8 cellular contexts compared by ENCODE assay signal in the genomic region with DNA sequence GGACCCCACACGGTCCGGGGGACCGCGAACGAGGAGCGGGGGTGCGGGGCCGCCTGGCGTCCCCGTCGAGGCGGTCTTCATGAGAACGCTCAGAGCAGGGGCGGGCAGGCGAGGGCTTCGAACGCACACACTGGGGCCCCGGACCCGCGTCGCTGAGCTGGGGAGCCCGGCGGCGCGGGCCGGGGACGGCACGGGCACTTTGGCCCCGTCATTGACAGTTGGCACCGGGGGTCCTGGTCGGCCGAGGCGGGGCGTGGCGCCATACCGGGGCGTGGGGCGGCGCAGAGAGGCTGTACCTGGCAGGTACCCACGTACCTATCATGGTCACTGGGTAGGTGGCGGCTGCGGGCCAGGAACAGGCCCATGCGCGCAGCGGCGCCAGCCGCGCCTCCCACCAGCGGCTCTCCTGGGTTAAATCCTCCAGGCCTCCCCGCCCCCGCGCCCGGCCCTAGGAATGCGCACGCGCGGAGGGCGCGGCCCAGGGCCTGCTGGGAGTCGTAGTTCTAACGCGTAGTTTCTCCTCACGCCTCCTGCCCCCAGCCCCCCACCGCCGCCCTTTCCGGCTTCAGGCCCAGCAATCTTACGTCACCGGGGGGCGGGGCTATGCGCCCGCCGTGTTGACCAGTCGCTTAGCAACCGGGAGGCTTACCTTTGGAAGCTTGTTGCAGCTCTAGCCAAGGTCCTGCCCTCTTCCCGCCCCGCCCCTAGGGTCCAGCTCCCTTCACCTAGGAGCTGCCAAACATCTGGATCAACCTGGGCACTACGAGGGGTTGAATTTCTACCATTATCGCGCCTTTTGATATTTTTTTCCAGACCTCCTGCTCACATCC. TPM values are rescaled to one million over a fixed set of nuclear protein-coding genes. Genes with fewer than 3 reads are reported as not detected.
DNase-seq lines count a peak whose midpoint lies in the region; FAIRE-seq and TF ChIP-seq lines count a peak whose summit lies in the region.

Gene PACRG, plus strand, starts transcription at position 628 of the 830 bp plus-strand sequence.
Gene PRKN, minus strand, starts transcription at position 420 of the 830 bp plus-strand sequence.

- no peaks in the 10 kb centered on the region for H3K9me3 Mint-ChIP-seq in activated naive CD4-positive, alpha-beta T cell treated with anti-CD3 and anti-CD28 coated beads, Interleukin-2, amount 50 U/mL, for 24 hours

- peak within 1 kb of the TSS; percentile 92 for H3K27ac Mint-ChIP-seq in activated naive CD4-positive, alpha-beta T cell treated with anti-CD3 and anti-CD28 coated beads, Interleukin-2, amount 50 U/mL, for 24 hours

- TF ChIP-seq CTCF in neutrophil (IDR thresholded peaks at IDR 0.05): no peak

- H3K27me3 ChIP-seq in neutrophil (peaks cover 34% of the 10 kb centered on the region), subcutaneous abdominal adipose tissue (ENCODE audit: control insufficient read depth in 5 of 5, insufficient read depth in 4 of 5, low read length in 5 of 5) (no peaks in the 10 kb centered on the region)

- peak; percentile 80 for TF ChIP-seq POLR2A in H54 (IDR thresholded peaks at IDR 0.05; ENCODE audit: low read depth, low read length)

- FAIRE-seq in H54 (lab: Jason Lieb, UNC): peak; percentile 61

- H3K27ac ChIP-seq in neutrophil (no peak within 1 kb of the TSS), subcutaneous abdominal adipose tissue (ENCODE audit: low read depth, low read length) (peak within 1 kb of the TSS; percentile 82)

- H3K4me1 ChIP-seq in neutrophil (ENCODE audit: control insufficient read depth in 1 of 2, insufficient read depth in 1 of 2, low read depth in 1 of 2, low read length in 1 of 2) (peaks cover 2 to 5% of the 10 kb centered on the region in 2 experiments), subcutaneous abdominal adipose tissue (ENCODE audit: control insufficient read depth in 5 of 5, insufficient read depth in 5 of 5, low read length in 5 of 5) (peaks cover 0 to 17% (median 14%) of the 10 kb centered on the region in 5 donors)

- H3K36me3 ChIP-seq in neutrophil (no peaks in the 10 kb centered on the region), subcutaneous abdominal adipose tissue (ENCODE audit: control insufficient read depth in 5 of 5, insufficient read depth in 5 of 5, low read length in 5 of 5) (no peaks in the 10 kb centered on the region)

- H3K9me3 ChIP-seq in neutrophil (no peaks in the 10 kb centered on the region), subcutaneous abdominal adipose tissue (ENCODE audit: control insufficient read depth in 5 of 5, low read length in 5 of 5) (peaks cover 0 to 12% (median 4%) of the 10 kb centered on the region in 5 donors)

- H3K36me3 Mint-ChIP-seq in activated naive CD4-positive, alpha-beta T cell treated with anti-CD3 and anti-CD28 coated beads, Interleukin-2, amount 50 U/mL, for 24 hours: no peaks in the 10 kb centered on the region

- H3K27me3 Mint-ChIP-seq in activated naive CD4-positive, alpha-beta T cell treated with anti-CD3 and anti-CD28 coated beads, Interleukin-2, amount 50 U/mL, for 24 hours: no peaks in the 10 kb centered on the region

- DNase-seq in EH (ENCODE audit: low read depth): peak; percentile 95
- peak; percentile 77 for DNase-seq in H54 (ENCODE audit: insufficient read length, low spot score)
- DNase-seq in LoVo (ENCODE audit: low spot score): peak; percentile 93
- peak; percentile 98 for DNase-seq in SK-N-DZ (ENCODE audit: low spot score)
- DNase-seq in globus pallidus (ENCODE audit: low spot score): peak; percentile 99

- peaks cover 10% of the 10 kb centered on the region for H3K4me1 Mint-ChIP-seq in activated naive CD4-positive, alpha-beta T cell treated with anti-CD3 and anti-CD28 coated beads, Interleukin-2, amount 50 U/mL, for 24 hours

- H3K9ac ChIP-seq in subcutaneous abdominal adipose tissue (ENCODE audit: low read length in 5 of 5): peak within 1 kb of the TSS in 4 of 5 donors; percentile 86 to 94 (median 90)

- peak within 1 kb of the TSS; percentile 68 to 74 for H3K4me3 ChIP-seq in neutrophil (ENCODE audit: low read depth in 1 of 2, low read length in 1 of 2)
- H3K4me3 ChIP-seq in subcutaneous abdominal adipose tissue (ENCODE audit: low read depth in 1 of 5, low read length in 5 of 5): peak within 1 kb of the TSS; percentile 68 to 88 (median 83)

- H3K4me3 Mint-ChIP-seq in activated naive CD4-positive, alpha-beta T cell treated with anti-CD3 and anti-CD28 coated beads, Interleukin-2, amount 50 U/mL, for 24 hours: peak within 1 kb of the TSS; percentile 87

RNA-seq across cellular contexts. Expression of gene PACRG, which starts in this region (rescaled TPM):
- 0.52 and 0.65 TPM in 2 replicates for polyA plus RNA-seq in SK-N-DZ (2014; cell fraction: cytosol; rRNA removed)
- 4.8 TPM in 1 of 2 replicates, not detected in the other for polyA plus RNA-seq in SK-N-DZ (2014; cell fraction: nucleus; rRNA removed)

RNA-seq across cellular contexts. Expression of gene PRKN, which starts in this region (rescaled TPM):
- 0.93 and 1.6 TPM in 2 replicates for polyA plus RNA-seq in SK-N-DZ (2014; cell fraction: cytosol; rRNA removed)
- 0.52 and 0.54 TPM in 2 replicates for polyA plus RNA-seq in SK-N-DZ (2014; cell fraction: nucleus; rRNA removed)
